ENCODE assay signal across 8 cellular contexts in the genomic region with DNA sequence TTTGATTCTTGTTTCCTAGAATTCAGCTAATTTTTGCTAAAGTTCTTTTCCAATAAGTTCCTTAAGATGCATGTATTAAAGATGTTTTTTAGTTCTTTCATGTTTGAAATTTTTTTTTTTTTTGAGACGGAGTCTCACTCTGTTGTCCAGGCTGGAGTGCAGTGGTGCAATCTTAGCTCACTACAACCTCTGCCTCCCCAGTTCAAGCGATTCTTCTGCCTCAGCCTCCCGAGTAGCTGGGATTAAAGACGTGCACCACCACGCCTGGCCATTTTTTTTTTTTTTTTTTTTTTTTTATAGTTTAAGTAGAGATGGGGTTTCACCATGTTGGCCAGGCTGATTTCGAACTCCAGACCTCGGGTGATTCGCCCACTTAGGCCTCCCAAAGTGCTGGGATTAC. TPM values are rescaled to one million over a fixed set of nuclear protein-coding genes. Genes with fewer than 3 reads are reported as not detected.
DNase-seq lines count a peak whose midpoint lies in the region; ATAC-seq and TF ChIP-seq lines count a peak whose summit lies in the region.
"Not testable (repeated sequence)": the region's sequence is repeated elsewhere in the genome, so short reads cannot be mapped to it uniquely, and the experiment has no call there.

No MANE protein-coding gene starts in this region.

- peaks cover 15% of the 10 kb centered on the region; the same call in 1 of the 2 replicates for H4K20me1 ChIP-seq in BLaER1
- not testable (repeated sequence) for H4K20me1 ChIP-seq in GM23338 (replicated peaks; ENCODE audit: insufficient read depth)

- not testable (repeated sequence) for TF ChIP-seq CTCF in GM23338 (conservative IDR thresholded peaks at IDR 0.05; ENCODE audit: low read depth in 2 of 2); endodermal cell (conservative IDR thresholded peaks at IDR 0.05); natural killer cell (IDR thresholded peaks at IDR 0.05)

- H3K27me3 Mint-ChIP-seq in GM23338 (ENCODE audit: insufficient read depth, low read depth, poor library complexity) (peaks cover 18% of the 10 kb centered on the region), endodermal cell (ENCODE audit: insufficient read depth) (peaks cover 22% of the 10 kb centered on the region)
- not testable (repeated sequence) for H3K27me3 Mint-ChIP-seq in T-helper 17 cell; activated CD8-positive, alpha-beta memory T cell treated with anti-CD3 and anti-CD28 coated beads, Interleukin-2, amount 10 ng/mL, durations not matched to agents 7 days and 5 days; activated naive CD8-positive, alpha-beta T cell; natural killer cell (ENCODE audit: low read depth in 2 of 2); stimulated activated memory B cell treated with anti-CD40 and anti-IgM and Interleukin-4, amounts not matched to agents 10 μg/mL and 1 μg/mL and 100 μg/mL, for 72 hours

- H3K9me3 Mint-ChIP-seq in GM23338 = peaks cover 21% of the 10 kb centered on the region
- H3K9me3 Mint-ChIP-seq in activated CD8-positive, alpha-beta memory T cell treated with anti-CD3 and anti-CD28 coated beads, Interleukin-2, amount 10 ng/mL, durations not matched to agents 7 days and 5 days (ENCODE audit: low read depth) = peaks cover 25% of the 10 kb centered on the region
- H3K9me3 Mint-ChIP-seq in activated naive CD8-positive, alpha-beta T cell (ENCODE audit: low read depth); endodermal cell; natural killer cell; stimulated activated memory B cell treated with anti-CD40 and anti-IgM and Interleukin-4, amounts not matched to agents 10 μg/mL and 1 μg/mL and 100 μg/mL, for 72 hours: not testable (repeated sequence)

- H3K4me1 Mint-ChIP-seq in GM23338 = peaks cover 17% of the 10 kb centered on the region
- peaks cover 21% of the 10 kb centered on the region for H3K4me1 Mint-ChIP-seq in T-helper 17 cell
- peaks cover 25% of the 10 kb centered on the region for H3K4me1 Mint-ChIP-seq in activated CD8-positive, alpha-beta memory T cell treated with anti-CD3 and anti-CD28 coated beads, Interleukin-2, amount 10 ng/mL, durations not matched to agents 7 days and 5 days
- H3K4me1 Mint-ChIP-seq in activated naive CD8-positive, alpha-beta T cell (ENCODE audit: low read depth) = peaks cover 34% of the 10 kb centered on the region
- peaks cover 12% of the 10 kb centered on the region for H3K4me1 Mint-ChIP-seq in endodermal cell
- H3K4me1 Mint-ChIP-seq in natural killer cell = peaks cover 30 to 32% of the 10 kb centered on the region in 2 donors
- H3K4me1 Mint-ChIP-seq in stimulated activated memory B cell treated with anti-CD40 and anti-IgM and Interleukin-4, amounts not matched to agents 10 μg/mL and 1 μg/mL and 100 μg/mL, for 72 hours = peaks cover 21% of the 10 kb centered on the region

- not testable (repeated sequence) for H2AFZ ChIP-seq in GM23338

- not testable (repeated sequence) for H3K27ac Mint-ChIP-seq in GM23338; T-helper 17 cell; activated CD8-positive, alpha-beta memory T cell treated with anti-CD3 and anti-CD28 coated beads, Interleukin-2, amount 10 ng/mL, durations not matched to agents 7 days and 5 days; endodermal cell; stimulated activated memory B cell treated with anti-CD40 and anti-IgM and Interleukin-4, amounts not matched to agents 10 μg/mL and 1 μg/mL and 100 μg/mL, for 72 hours
- H3K27ac Mint-ChIP-seq in activated naive CD8-positive, alpha-beta T cell = peak overlapping the region; percentile 69
- peak overlapping the region; percentile 80 to 99 for H3K27ac Mint-ChIP-seq in natural killer cell

- H3K27ac ChIP-seq in BLaER1; GM23338 (ENCODE audit: low read depth); endodermal cell (ENCODE audit: low read depth, low read length): not testable (repeated sequence)

- not testable (repeated sequence) for H3K9ac ChIP-seq in BLaER1; endodermal cell (ENCODE audit: extremely low read depth, low read length, poor library complexity, severe bottlenecking)

- not testable (repeated sequence) for H3F3A ChIP-seq in GM23338 (replicated peaks; ENCODE audit: low read depth)

- WGBS in endodermal cell (ENCODE audit: insufficient coverage in 1 of 2, insufficient read length in 1 of 2), 2 experiments = 91 to 96% methylated on average over 3 to 6 of the region's 8 CpGs

- H3K4me3 Mint-ChIP-seq in GM23338 = peak overlapping the region; percentile 85
- H3K4me3 Mint-ChIP-seq in T-helper 17 cell = peak overlapping the region; percentile 96
- peak overlapping the region; percentile 95 for H3K4me3 Mint-ChIP-seq in activated CD8-positive, alpha-beta memory T cell treated with anti-CD3 and anti-CD28 coated beads, Interleukin-2, amount 10 ng/mL, durations not matched to agents 7 days and 5 days
- peak overlapping the region; percentile 95 for H3K4me3 Mint-ChIP-seq in activated naive CD8-positive, alpha-beta T cell
- not testable (repeated sequence) for H3K4me3 Mint-ChIP-seq in endodermal cell
- H3K4me3 Mint-ChIP-seq in natural killer cell = peak overlapping the region; percentile 97
- H3K4me3 Mint-ChIP-seq in stimulated activated memory B cell treated with anti-CD40 and anti-IgM and Interleukin-4, amounts not matched to agents 10 μg/mL and 1 μg/mL and 100 μg/mL, for 72 hours = peak overlapping the region; percentile 91

- H3K36me3 ChIP-seq in BLaER1 = peaks cover 25% of the 10 kb centered on the region
- H3K36me3 ChIP-seq in GM23338 (ENCODE audit: insufficient read depth); endodermal cell (ENCODE audit: control insufficient read depth, insufficient read depth, low read length): not testable (repeated sequence)

- not testable (repeated sequence) for DNase-seq in GM23338 (ENCODE audit: low spot score); T-helper 17 cell; activated CD8-positive, alpha-beta memory T cell treated with anti-CD3 and anti-CD28 coated beads, Interleukin-2, amount 10 ng/mL, durations not matched to agents 7 days and 5 days; endodermal cell; natural killer cell

- H3K4me1 ChIP-seq in BLaER1 (peaks cover 25% of the 10 kb centered on the region), GM23338 (ENCODE audit: insufficient read depth) (peaks cover 10% of the 10 kb centered on the region)
- H3K4me1 ChIP-seq in endodermal cell (ENCODE audit: control insufficient read depth, insufficient read depth, low read length) = not testable (repeated sequence)

- not testable (repeated sequence) for H3K4me3 ChIP-seq in BLaER1, GM23338
- peak overlapping the region; percentile 98 for H3K4me3 ChIP-seq in endodermal cell (ENCODE audit: low read length)

- H3K9me2 ChIP-seq in GM23338 (ENCODE audit: insufficient read depth) = not testable (repeated sequence)

- intact Hi-C loops in natural killer cell (cut with micrococcal nuclease) = not testable (repeated sequence)

- not testable (repeated sequence) for H3K27me3 ChIP-seq in BLaER1; endodermal cell (ENCODE audit: control insufficient read depth, insufficient read depth, low read length, poor library complexity, severe bottlenecking)
- H3K27me3 ChIP-seq in GM23338 (ENCODE audit: insufficient read depth) = peaks cover 40% of the 10 kb centered on the region

- CTCF ChIA-PET in activated CD8-positive, alpha-beta memory T cell treated with anti-CD3 and anti-CD28 coated beads, Interleukin-2, amount 10 ng/mL, durations not matched to agents 7 days and 5 days (lab: Charles Lee) = interaction anchor here (0.7 to 1.3 kb wide), 2 partner anchors 190 to 215 kb away, joined by 3 read pairs; a partner anchor contains a TSS

- not testable (repeated sequence) for H3K36me3 Mint-ChIP-seq in GM23338 (ENCODE audit: low read depth); T-helper 17 cell (ENCODE audit: low read depth); endodermal cell (ENCODE audit: low read depth); natural killer cell
- H3K36me3 Mint-ChIP-seq in activated CD8-positive, alpha-beta memory T cell treated with anti-CD3 and anti-CD28 coated beads, Interleukin-2, amount 10 ng/mL, durations not matched to agents 7 days and 5 days = peaks cover 34% of the 10 kb centered on the region
- peaks cover 14% of the 10 kb centered on the region for H3K36me3 Mint-ChIP-seq in activated naive CD8-positive, alpha-beta T cell
- H3K36me3 Mint-ChIP-seq in stimulated activated memory B cell treated with anti-CD40 and anti-IgM and Interleukin-4, amounts not matched to agents 10 μg/mL and 1 μg/mL and 100 μg/mL, for 72 hours = peaks cover 15% of the 10 kb centered on the region

- ATAC-seq in GM23338; T-helper 17 cell; activated CD8-positive, alpha-beta memory T cell treated with anti-CD3 and anti-CD28 coated beads, Interleukin-2, amount 10 ng/mL, durations not matched to agents 7 days and 5 days; natural killer cell; stimulated activated memory B cell treated with anti-CD40 and anti-IgM and Interleukin-4, amounts not matched to agents 10 μg/mL and 1 μg/mL and 100 μg/mL, for 72 hours: not testable (repeated sequence)

- peaks cover 38% of the 10 kb centered on the region for H3K9me3 ChIP-seq in BLaER1
- not testable (repeated sequence) for H3K9me3 ChIP-seq in T-helper 17 cell (ENCODE audit: control insufficient read depth, low read length, poor library complexity, severe bottlenecking)
- H3K9me3 ChIP-seq in endodermal cell (ENCODE audit: control insufficient read depth, low read length) = peaks cover 19% of the 10 kb centered on the region

- peaks cover 17% of the 10 kb centered on the region for H3K79me2 ChIP-seq in GM23338 (replicated peaks; ENCODE audit: insufficient read depth)

- H3K4me2 ChIP-seq in BLaER1 = peak overlapping the region; percentile 82; the same call in 1 of the 2 replicates
- H3K4me2 ChIP-seq in GM23338 = not testable (repeated sequence)

RNA-seq across cellular contexts. Expression of a gene that starts 1.9 kb away (rescaled TPM):
- 5.9 and 6.3 TPM in 2 replicates for total RNA-seq in GM23338 (2014; rRNA removed; shearing (Covaris generic))
- polyA plus RNA-seq in GM23338 (2016; fragmentation: Nextera tagmentation; extraction: Ambion mirVana) = 2.0 and 2.1 TPM in 2 replicates
- total RNA-seq in T-helper 17 cell = 10 to 100 TPM in 1 of 2 donors, 1 to 10 TPM in 1; 5.1 to 11.2 TPM
- 10 to 100 TPM; 11.9 to 15.1 TPM for total RNA-seq in activated CD8-positive, alpha-beta memory T cell treated with anti-CD3 and anti-CD28 coated beads, Interleukin-2, amount 10 ng/mL, durations not matched to agents 7 days and 5 days
- 10 to 100 TPM; 14.5 to 22.5 TPM for total RNA-seq in endodermal cell
- polyA plus RNA-seq in endodermal cell (2013, experiment 1 of 2) = 17.8 TPM
- polyA plus RNA-seq in endodermal cell (2013, experiment 2 of 2) = 15.4 TPM
- 10 to 100 TPM in 1 of 3 donors, 1 to 10 TPM in 2; 7.8 to 10.3 (median 8.9) TPM for total RNA-seq in natural killer cell
